Comparison of ENCODE assay signal across 25 cellular contexts in genomic region chr5:96091874-96092273, GRCh38.
A peak's percentile ranks its signal among the peaks of the same experiment; 100 is the strongest.
DNase-seq lines count a peak whose midpoint lies in the region; ATAC-seq, FAIRE-seq and TF ChIP-seq lines count a peak whose summit lies in the region.
"Had no signal": no experiment of that assay in that cellular context is flagged by ENCODE, and none has a peak within 500 bp of the region (broad histone marks: within the 10 kb centered on the region; RNA-seq: fewer than 3 reads in every experiment).

No MANE protein-coding gene starts in this region.

- no peak overlapping the region for H2AFZ ChIP-seq in IMR-90 (replicated peaks; ENCODE audit: low read length, poor library complexity)

- H3K18ac ChIP-seq in IMR-90 (ENCODE audit: low read depth, low read length): no peak overlapping the region

- intact Hi-C loops in activated CD4-positive, alpha-beta T cell treated with anti-CD3 and anti-CD28 coated beads for 36 hours (cut with DNase I, micrococcal nuclease): no loop called here
- intact Hi-C loops in IMR-90 (cut with micrococcal nuclease): no loop called here

- peak overlapping the region; percentile 45; the same call in 1 of the 2 replicates for H2AK5ac ChIP-seq in IMR-90 (ENCODE audit: low read depth, low read length)

- POLR2A ChIA-PET in activated CD4-positive, alpha-beta T cell treated with anti-CD3 and anti-CD28 coated beads for 36 hours (lab: Charles Lee): no interaction called here
- POLR2A ChIA-PET in IMR-90 (lab: Charles Lee; ENCODE audit: unreplicated experiment): no interaction called here

- no peak overlapping the region for H3K14ac ChIP-seq in IMR-90 (replicated peaks; ENCODE audit: low read depth, low read length)

- peaks cover 13% of the 10 kb centered on the region for H3K4me1 ChIP-seq in IMR-90 (ENCODE audit: control insufficient read depth, insufficient read depth, low read length)

- peaks cover 5% of the 10 kb centered on the region; the same call in 1 of the 2 replicates for H3K9me1 ChIP-seq in IMR-90 (ENCODE audit: insufficient read depth, low read length)

- H4K20me1 ChIP-seq in IMR-90 (ENCODE audit: insufficient read depth, low read length): no peaks in the 10 kb centered on the region
- H4K20me1 ChIP-seq: BLaER1 treated with 17β-estradiol and CSF1 and Interleukin-3, amounts not matched to agents 10 nM and 100 nM had no signal

- CTCF ChIA-PET in activated CD4-positive, alpha-beta T cell treated with anti-CD3 and anti-CD28 coated beads for 36 hours (lab: Charles Lee): no interaction called here
- CTCF ChIA-PET in IMR-90 (lab: Yijun Ruan, JAX): no interaction called here

- H3K27ac ChIP-seq in IMR-90 (ENCODE audit: insufficient read depth, low read length): no peak overlapping the region
- H3K27ac ChIP-seq: 22Rv1; BLaER1 treated with 17β-estradiol and CSF1 and Interleukin-3, amounts not matched to agents 10 nM and 100 nM; HL-60; KMS-11 had no signal

- no peak overlapping the region for H3K27ac Mint-ChIP-seq in activated CD4-positive, alpha-beta T cell treated with anti-CD3 and anti-CD28 coated beads for 36 hours
- H3K27ac Mint-ChIP-seq in stimulated activated effector memory CD8-positive, alpha-beta T cell treated with anti-CD3 and anti-CD28 coated beads, Interleukin-12 subunit alpha, Interleukin-12 subunit beta, amount 100 ng/mL, for 72 hours: no peak overlapping the region
- H3K27ac Mint-ChIP-seq: CD4-positive, alpha-beta memory T cell; H9; HFFc6 had no signal

- dilution Hi-C loops in IMR-90 (cut with HindIII; ENCODE audit: low sequenced_read_pairs, unreplicated experiment): no loop called here

- H3K27me3 ChIP-seq in IMR-90 (ENCODE audit: control insufficient read depth, insufficient read depth, low read length): no peaks in the 10 kb centered on the region
- H3K27me3 ChIP-seq in bronchial epithelial cell (ENCODE audit: control insufficient read depth, insufficient read depth, low read length): no peaks in the 10 kb centered on the region
- H3K27me3 ChIP-seq: BLaER1 treated with 17β-estradiol and CSF1 and Interleukin-3, amounts not matched to agents 10 nM and 100 nM had no signal

- H3K9ac ChIP-seq in IMR-90 (ENCODE audit: low read depth, low read length): no peak overlapping the region
- H3K9ac ChIP-seq: BLaER1 treated with 17β-estradiol and CSF1 and Interleukin-3, amounts not matched to agents 10 nM and 100 nM; KMS-11 had no signal

- H3K9me3 ChIP-seq in IMR-90 (ENCODE audit: control insufficient read depth, insufficient read depth, low read length): no peaks in the 10 kb centered on the region
- H3K9me3 ChIP-seq: BLaER1 treated with 17β-estradiol and CSF1 and Interleukin-3, amounts not matched to agents 10 nM and 100 nM; Caco-2 had no signal

- no peak for TF ChIP-seq RAD21 in IMR-90 (IDR thresholded peaks at IDR 0.05; ENCODE audit: low read length)

- H2BK5ac ChIP-seq in IMR-90 (ENCODE audit: low read depth, low read length, poor library complexity, severe bottlenecking): no peak overlapping the region

- BruUV-seq in IMR-90 (replicated peaks; lab: Mats Ljungman, UMichigan): no TSS peak

- TF ChIP-seq POLR2A in IMR-90 (IDR thresholded peaks at IDR 0.05; ENCODE audit: low read depth, low read length): no peak

- no peak overlapping the region for H3K4me3 ChIP-seq in IMR-90 (ENCODE audit: insufficient read depth, low read depth, low read length)
- no peak overlapping the region for H3K4me3 ChIP-seq in bronchial epithelial cell (ENCODE audit: low read depth, low read length)
- H3K4me3 ChIP-seq: BLaER1 treated with 17β-estradiol and CSF1 and Interleukin-3, amounts not matched to agents 10 nM and 100 nM; GM12878 had no signal

- H2BK15ac ChIP-seq in IMR-90 (ENCODE audit: low read depth, low read length): no peak overlapping the region

- TF ChIP-seq CTCF in IMR-90 (conservative IDR thresholded peaks at IDR 0.05; ENCODE audit: low read depth, low read length): no peak
- no peak for TF ChIP-seq CTCF in bronchial epithelial cell (IDR thresholded peaks at IDR 0.05; ENCODE audit: insufficient read depth, low read length, severe bottlenecking)

- no peaks in the 10 kb centered on the region for H3K9me3 Mint-ChIP-seq in activated CD4-positive, alpha-beta T cell treated with anti-CD3 and anti-CD28 coated beads for 36 hours (ENCODE audit: low read depth)
- H3K9me3 Mint-ChIP-seq in stimulated activated effector memory CD8-positive, alpha-beta T cell treated with anti-CD3 and anti-CD28 coated beads, Interleukin-12 subunit alpha, Interleukin-12 subunit beta, amount 100 ng/mL, for 72 hours: no peaks in the 10 kb centered on the region
- H3K9me3 Mint-ChIP-seq: CD4-positive, alpha-beta memory T cell; HFFc6 had no signal

- no peak overlapping the region for H3K4me3 Mint-ChIP-seq in activated CD4-positive, alpha-beta T cell treated with anti-CD3 and anti-CD28 coated beads for 36 hours
- no peak overlapping the region for H3K4me3 Mint-ChIP-seq in stimulated activated effector memory CD8-positive, alpha-beta T cell treated with anti-CD3 and anti-CD28 coated beads, Interleukin-12 subunit alpha, Interleukin-12 subunit beta, amount 100 ng/mL, for 72 hours
- H3K4me3 Mint-ChIP-seq: CD4-positive, alpha-beta memory T cell; H9; HFFc6 had no signal

- no peak overlapping the region for H4K91ac ChIP-seq in IMR-90 (ENCODE audit: insufficient read depth, low read depth, low read length)

- no peaks in the 10 kb centered on the region for H3K79me1 ChIP-seq in IMR-90 (ENCODE audit: low read depth in 1 of 2, low read length in 2 of 2)

- peak; percentile 88 for ATAC-seq in activated CD4-positive, alpha-beta T cell treated with anti-CD3 and anti-CD28 coated beads for 36 hours
- no peak for ATAC-seq in IMR-90 (ENCODE audit: low read depth)
- ATAC-seq in stimulated activated effector memory CD8-positive, alpha-beta T cell treated with anti-CD3 and anti-CD28 coated beads, Interleukin-12 subunit alpha, Interleukin-12 subunit beta, amount 100 ng/mL, for 72 hours: peak; percentile 89
- no peak for ATAC-seq in HG02610 (IDR thresholded peaks at IDR 0.05; ENCODE audit: unreplicated experiment)
- ATAC-seq: GM12878 had no signal

- WGBS in IMR-90 (ENCODE audit: extremely low coverage in 2 of 2, insufficient read length in 1 of 2), 2 experiments: no CpG with 5 or more reads among the region's 1 CpG

- FAIRE-seq in bronchial epithelial cell (lab: Jason Lieb, UNC): peak; percentile 23
- FAIRE-seq: GM12878 had no signal

- H4K5ac ChIP-seq in IMR-90 (ENCODE audit: low read depth, low read length): no peak overlapping the region

- H3K4ac ChIP-seq in IMR-90 (ENCODE audit: low read depth, low read length): no peak overlapping the region

- no peak overlapping the region for H2BK20ac ChIP-seq in IMR-90 (ENCODE audit: low read depth, low read length)

- H2AK9ac ChIP-seq in IMR-90 (replicated peaks; ENCODE audit: low read depth, low read length, poor library complexity): no peak overlapping the region

- no peak overlapping the region for H3K4me2 ChIP-seq in IMR-90 (ENCODE audit: low read depth, low read length)
- H3K4me2 ChIP-seq: BLaER1 treated with 17β-estradiol and CSF1 and Interleukin-3, amounts not matched to agents 10 nM and 100 nM; KMS-11 had no signal

- H3K36me3 ChIP-seq in IMR-90 (ENCODE audit: control insufficient read depth, insufficient read depth, low read length): no peaks in the 10 kb centered on the region
- no peaks in the 10 kb centered on the region for H3K36me3 ChIP-seq in bronchial epithelial cell (ENCODE audit: control insufficient read depth, insufficient read depth, low read length)
- H3K36me3 ChIP-seq: BLaER1 treated with 17β-estradiol and CSF1 and Interleukin-3, amounts not matched to agents 10 nM and 100 nM had no signal

- no peak overlapping the region for H3K56ac ChIP-seq in IMR-90 (ENCODE audit: extremely low read depth, insufficient read depth, low read length)

- H4K8ac ChIP-seq in IMR-90 (ENCODE audit: low read depth in 2 of 2, low read length in 2 of 2): no peak overlapping the region; a peak in 1 of 4 replicates

- in situ Hi-C loops in IMR-90 (cut with MboI; ENCODE audit: low sequenced_read_pairs): no loop called here

- no peaks in the 10 kb centered on the region for H3K36me3 Mint-ChIP-seq in activated CD4-positive, alpha-beta T cell treated with anti-CD3 and anti-CD28 coated beads for 36 hours (ENCODE audit: low read depth)
- H3K36me3 Mint-ChIP-seq in stimulated activated effector memory CD8-positive, alpha-beta T cell treated with anti-CD3 and anti-CD28 coated beads, Interleukin-12 subunit alpha, Interleukin-12 subunit beta, amount 100 ng/mL, for 72 hours: no peaks in the 10 kb centered on the region
- H3K36me3 Mint-ChIP-seq: CD4-positive, alpha-beta memory T cell had no signal

- H3K4me1 Mint-ChIP-seq in activated CD4-positive, alpha-beta T cell treated with anti-CD3 and anti-CD28 coated beads for 36 hours: peaks cover 5% of the 10 kb centered on the region
- no peaks in the 10 kb centered on the region for H3K4me1 Mint-ChIP-seq in stimulated activated effector memory CD8-positive, alpha-beta T cell treated with anti-CD3 and anti-CD28 coated beads, Interleukin-12 subunit alpha, Interleukin-12 subunit beta, amount 100 ng/mL, for 72 hours
- H3K4me1 Mint-ChIP-seq: CD4-positive, alpha-beta memory T cell had no signal

- no peak overlapping the region for H3K23ac ChIP-seq in IMR-90 (ENCODE audit: low read depth, low read length)

- peaks cover 4% of the 10 kb centered on the region for H3K27me3 Mint-ChIP-seq in activated CD4-positive, alpha-beta T cell treated with anti-CD3 and anti-CD28 coated beads for 36 hours
- H3K27me3 Mint-ChIP-seq: CD4-positive, alpha-beta memory T cell had no signal

- no peak for DNase-seq in activated CD4-positive, alpha-beta T cell treated with anti-CD3 and anti-CD28 coated beads for 36 hours
- DNase-seq in activated CD4-positive, alpha-beta T cell treated with anti-CD3 and anti-CD28 coated beads, Interleukin-2, amount 50 U/mL, for 4 hours: no peak
- no peak for DNase-seq in IMR-90
- DNase-seq in bronchial epithelial cell (ENCODE audit: low read depth): peak; percentile 69
- DNase-seq in stimulated activated effector memory CD8-positive, alpha-beta T cell treated with anti-CD3 and anti-CD28 coated beads, Interleukin-12 subunit alpha, Interleukin-12 subunit beta, amount 100 ng/mL, for 72 hours (ENCODE audit: low spot score in 2 of 2): no peak
- DNase-seq in SKM-1 (lab: John Stamatoyannopoulos, UW; ENCODE audit: unreplicated experiment): no peak
- no peak for DNase-seq in LoVo (ENCODE audit: low spot score)
- DNase-seq: Caco-2; CD4-positive, alpha-beta memory T cell; DND-41; H9; HFFc6; NCI-H1694; NCI-H2081 treated with DMSO at 0.1 percent for 48 hours; NCI-H2171 treated with DMSO at 0.1 percent for 48 hours; NCI-H524 treated with DMSO at 0.1 percent for 48 hours; NCI-H82; RPMI8226; SHP77 had no signal

- H2BK120ac ChIP-seq in IMR-90 (ENCODE audit: low read depth, low read length): no peak overlapping the region

TF ChIP-seq in IMR-90, 13 proteins besides CTCF, POLR2A, EP300 and RAD21:
- no peak for TF ChIP-seq CEBPB (IDR thresholded peaks at IDR 0.05; ENCODE audit: low read depth, low read length)
- no peak for TF ChIP-seq MXI1 (IDR thresholded peaks at IDR 0.05; ENCODE audit: borderline replicate concordance, low read depth, low read length)
- TF ChIP-seq MAZ (IDR thresholded peaks at IDR 0.05; ENCODE audit: borderline replicate concordance, low read depth, low read length): no peak
- no peak for TF ChIP-seq RFX5 (IDR thresholded peaks at IDR 0.05; ENCODE audit: low read depth, low read length)

Comparison
In these comparisons a context has a peak if more than half of its experiments do, and no peak if none do; other contexts are left out.
1. ATAC-seq: peak in activated CD4-positive, alpha-beta T cell treated with anti-CD3 and anti-CD28 coated beads for 36 hours (single experiment) and stimulated activated effector memory CD8-positive, alpha-beta T cell treated with anti-CD3 and anti-CD28 coated beads, Interleukin-12 subunit alpha, Interleukin-12 subunit beta, amount 100 ng/mL, for 72 hours (single experiment); none in IMR-90 (single experiment) and HG02610 (single experiment).